In genomic region chr20:56798634-56799033, GRCh38 we compare ENCODE assay signal across 28 cellular contexts.
DNase-seq lines count a peak whose midpoint lies in the region; ATAC-seq, FAIRE-seq and TF ChIP-seq lines count a peak whose summit lies in the region.
"Had no signal": no experiment of that assay in that cellular context is flagged by ENCODE, and none has a peak within 500 bp of the region (broad histone marks: within the 10 kb centered on the region; RNA-seq: fewer than 3 reads in every experiment).

No MANE protein-coding gene starts in this region.

- H3K4me2 ChIP-seq in GM23338: no peak overlapping the region
- H3K4me2 ChIP-seq: A549, BLaER1 had no signal

- H3K27me3 Mint-ChIP-seq in GM23338 (ENCODE audit: insufficient read depth, low read depth, poor library complexity) (peaks cover 8% of the 10 kb centered on the region), nephron progenitor cell (ENCODE audit: low read depth, poor library complexity) (peaks cover 17% of the 10 kb centered on the region)

- no peaks in the 10 kb centered on the region for H3K9me3 ChIP-seq in liver (ENCODE audit: control insufficient read depth in 4 of 4, low read length in 3 of 4)
- H3K9me3 ChIP-seq: BE2C had no signal

- H3K9me3 Mint-ChIP-seq in GM23338 (peaks cover 14% of the 10 kb centered on the region), nephron progenitor cell (peaks cover 26% of the 10 kb centered on the region)
- peaks cover 9% of the 10 kb centered on the region for H3K9me3 Mint-ChIP-seq in stimulated activated effector memory CD8-positive, alpha-beta T cell treated with anti-CD3 and anti-CD28 coated beads, Interleukin-12 subunit alpha, Interleukin-12 subunit beta, amount 100 ng/mL, for 72 hours

- WGBS in liver: 81% methylated on average over 1 of the region's 1 CpG

- H3K36me3 ChIP-seq in GM23338 (ENCODE audit: insufficient read depth): no peaks in the 10 kb centered on the region; the same call in 1 of the 2 replicates
- no peaks in the 10 kb centered on the region for H3K36me3 ChIP-seq in liver (ENCODE audit: control insufficient read depth in 4 of 4, insufficient read depth in 3 of 4, low read depth in 1 of 4, low read length in 3 of 4)
- H3K36me3 ChIP-seq: BE2C, BLaER1 had no signal

- no peak overlapping the region for H2AFZ ChIP-seq in GM23338

- H3K27me3 ChIP-seq in GM23338 (ENCODE audit: insufficient read depth): no peaks in the 10 kb centered on the region
- no peaks in the 10 kb centered on the region for H3K27me3 ChIP-seq in liver (ENCODE audit: control insufficient read depth in 4 of 4, insufficient read depth in 4 of 4, low read length in 3 of 4)
- H3K27me3 ChIP-seq: BE2C, BLaER1 had no signal

- no peak overlapping the region for H3K27ac ChIP-seq in GM23338 (ENCODE audit: low read depth)
- peak overlapping the region; percentile 49 to 87 for H3K27ac ChIP-seq in liver (ENCODE audit: low read depth in 1 of 2, low read length in 2 of 2)
- H3K27ac ChIP-seq: 22Rv1, BLaER1 had no signal

- H4K20me1 ChIP-seq in GM23338 (replicated peaks; ENCODE audit: insufficient read depth): no peaks in the 10 kb centered on the region
- H4K20me1 ChIP-seq: BLaER1 had no signal

- H3K4me3 Mint-ChIP-seq in GM23338 (no peak overlapping the region), nephron progenitor cell (no peak overlapping the region)
- H3K4me3 Mint-ChIP-seq in stimulated activated effector memory CD8-positive, alpha-beta T cell treated with anti-CD3 and anti-CD28 coated beads, Interleukin-12 subunit alpha, Interleukin-12 subunit beta, amount 100 ng/mL, for 72 hours: no peak overlapping the region
- H3K4me3 Mint-ChIP-seq: CD14-positive monocyte; CD4-positive, alpha-beta memory T cell; CD4-positive, CD25-positive, alpha-beta regulatory T cell; CD8-positive, alpha-beta memory T cell had no signal

- H3K4me3 ChIP-seq in GM23338: no peak overlapping the region
- peak overlapping the region in 1 of 3 donors; percentile 3 for H3K4me3 ChIP-seq in liver (ENCODE audit: low read depth in 1 of 3, low read length in 3 of 3)
- H3K4me3 ChIP-seq: A549, BLaER1, GM12878 had no signal

- H3K4me1 ChIP-seq in GM23338 (ENCODE audit: insufficient read depth) (no peaks in the 10 kb centered on the region), liver (ENCODE audit: control insufficient read depth in 4 of 4, insufficient read depth in 4 of 4, low read length in 3 of 4) (peaks cover 7 to 36% (median 29%) of the 10 kb centered on the region in 4 donors)
- H3K4me1 ChIP-seq: A549, BE2C, BLaER1 had no signal

- H3K4me1 Mint-ChIP-seq in GM23338 (peaks cover 10% of the 10 kb centered on the region; the same call in 1 of the 3 replicates), nephron progenitor cell (peaks cover 17% of the 10 kb centered on the region)
- no peaks in the 10 kb centered on the region for H3K4me1 Mint-ChIP-seq in stimulated activated effector memory CD8-positive, alpha-beta T cell treated with anti-CD3 and anti-CD28 coated beads, Interleukin-12 subunit alpha, Interleukin-12 subunit beta, amount 100 ng/mL, for 72 hours
- H3K4me1 Mint-ChIP-seq: CD14-positive monocyte; CD4-positive, alpha-beta memory T cell; CD4-positive, CD25-positive, alpha-beta regulatory T cell; CD8-positive, alpha-beta memory T cell had no signal

- ATAC-seq in GM23338: no peak
- no peak for ATAC-seq in HG03039 (IDR thresholded peaks at IDR 0.05; ENCODE audit: unreplicated experiment)
- ATAC-seq in stimulated activated effector memory CD8-positive, alpha-beta T cell treated with anti-CD3 and anti-CD28 coated beads, Interleukin-12 subunit alpha, Interleukin-12 subunit beta, amount 100 ng/mL, for 72 hours: no peak
- ATAC-seq: A549, GM12878 had no signal

- H3K9ac ChIP-seq in liver (ENCODE audit: low read depth in 1 of 2, low read length in 2 of 2): no peak overlapping the region
- H3K9ac ChIP-seq: BLaER1 had no signal

- FAIRE-seq in HTR-8/SVneo (lab: Jason Lieb, UNC): peak; percentile 28
- FAIRE-seq: A549, GM12878, GM12892, GM18507 had no signal

- TF ChIP-seq CTCF in GM23338 (conservative IDR thresholded peaks at IDR 0.05; ENCODE audit: low read depth in 2 of 2) (no peak), liver (IDR thresholded peaks at IDR 0.05; ENCODE audit: low read depth, low read length, missing input control) (no peak), nephron progenitor cell (IDR thresholded peaks at IDR 0.05) (no peak)

- H3K27ac Mint-ChIP-seq in GM23338: no peak overlapping the region
- H3K27ac Mint-ChIP-seq in nephron progenitor cell: peak overlapping the region; percentile 35
- H3K27ac Mint-ChIP-seq in stimulated activated effector memory CD8-positive, alpha-beta T cell treated with anti-CD3 and anti-CD28 coated beads, Interleukin-12 subunit alpha, Interleukin-12 subunit beta, amount 100 ng/mL, for 72 hours: no peak overlapping the region
- H3K27ac Mint-ChIP-seq: CD14-positive monocyte; CD4-positive, alpha-beta memory T cell; CD4-positive, CD25-positive, alpha-beta regulatory T cell; CD8-positive, alpha-beta memory T cell had no signal

- DNase-seq in GM23338 (ENCODE audit: low spot score) (no peak), HTR-8/SVneo (ENCODE audit: insufficient read length, low spot score) (no peak), nephron progenitor cell (no peak), AML-193 (lab: John Stamatoyannopoulos, UW) (no peak), dermis blood vessel endothelial cell (no peak)
- no peak for DNase-seq in stimulated activated effector memory CD8-positive, alpha-beta T cell treated with anti-CD3 and anti-CD28 coated beads, Interleukin-12 subunit alpha, Interleukin-12 subunit beta, amount 100 ng/mL, for 72 hours (ENCODE audit: low spot score in 2 of 2)
- DNase-seq: BE2C; C1 segment of cervical spinal cord; CD4-positive, alpha-beta memory T cell; CD4-positive, CD25-positive, alpha-beta regulatory T cell; CD8-positive, alpha-beta memory T cell; COR-L47; DMS 273 treated with DMSO at 0.1 percent for 48 hours; DMS153; DMS53; DMS79; DND-41; EL; GDM1 had no signal

- H3K36me3 Mint-ChIP-seq in GM23338 (ENCODE audit: low read depth) (peaks cover 9% of the 10 kb centered on the region), nephron progenitor cell (ENCODE audit: low read depth) (peaks cover 6% of the 10 kb centered on the region)
- H3K36me3 Mint-ChIP-seq in stimulated activated effector memory CD8-positive, alpha-beta T cell treated with anti-CD3 and anti-CD28 coated beads, Interleukin-12 subunit alpha, Interleukin-12 subunit beta, amount 100 ng/mL, for 72 hours: no peaks in the 10 kb centered on the region
- H3K36me3 Mint-ChIP-seq: CD14-positive monocyte; CD4-positive, alpha-beta memory T cell; CD4-positive, CD25-positive, alpha-beta regulatory T cell; CD8-positive, alpha-beta memory T cell had no signal

- H3K9me2 ChIP-seq in GM23338 (ENCODE audit: insufficient read depth): no peaks in the 10 kb centered on the region

- no peaks in the 10 kb centered on the region for H3F3A ChIP-seq in GM23338 (replicated peaks; ENCODE audit: low read depth)

- TF ChIP-seq RAD21 in liver (IDR thresholded peaks at IDR 0.05): no peak

- H3K79me2 ChIP-seq in GM23338 (replicated peaks; ENCODE audit: insufficient read depth): no peaks in the 10 kb centered on the region

TF ChIP-seq in GM23338, 12 proteins besides CTCF, POLR2A, EP300 and RAD21:
- TF ChIP-seq ZNF331 (CRISPR knock-in tag; IDR thresholded peaks at IDR 0.05; ENCODE audit: low read depth): peak; percentile 89
- no peak for TF ChIP-seq ETS1 (IDR thresholded peaks at IDR 0.05)

TF ChIP-seq in liver, 16 proteins besides CTCF, POLR2A, EP300 and RAD21:
- no peak for TF ChIP-seq MAX (IDR thresholded peaks at IDR 0.05)
- TF ChIP-seq REST (IDR thresholded peaks at IDR 0.05): no peak
- no peak for TF ChIP-seq HNF4G (IDR thresholded peaks at IDR 0.05)
- TF ChIP-seq YY1 (IDR thresholded peaks at IDR 0.05): no peak
- no peak for TF ChIP-seq FOXA2 (IDR thresholded peaks at IDR 0.05)
- no peak for TF ChIP-seq GABPA (IDR thresholded peaks at IDR 0.05 in 1 of 2, conservative IDR thresholded peaks at IDR 0.05 in 1 of 2)
